In genomic region chr16:68843482-68844210, GRCh38 we compare ENCODE assay signal across 1 cellular context.
TF ChIP-seq lines count a peak whose summit lies in the region.

TSS of gene TANGO6 (plus strand) at chr16:68843531. CDS start at chr16:68843618, 87 bp downstream.

TF ChIP-seq in HepG2, 621 proteins besides CTCF, POLR2A, EP300 and RAD21 (continued from another document and continues in another):
- TF ChIP-seq BATF2 (CRISPR knock-in tag; IDR thresholded peaks at IDR 0.05) (no peak), ATF2 (CRISPR knock-in tag; IDR thresholded peaks at IDR 0.05) (peak; percentile 25), ZNF768 (CRISPR knock-in tag; IDR thresholded peaks at IDR 0.05) (no peak; the same call in none of the 2 replicates), ZNF383 (CRISPR knock-in tag; IDR thresholded peaks at IDR 0.05; ENCODE audit: borderline replicate concordance) (no peak), CC2D1A (CRISPR knock-in tag; IDR thresholded peaks at IDR 0.05) (no peak), ZNF547 (CRISPR knock-in tag; IDR thresholded peaks at IDR 0.05) (peak; percentile 88), NRL (CRISPR knock-in tag; IDR thresholded peaks at IDR 0.05; ENCODE audit: borderline replicate concordance) (peak; percentile 79; the same call in 1 of the 2 replicates), PRDM4 (CRISPR knock-in tag; IDR thresholded peaks at IDR 0.05; ENCODE audit: borderline replicate concordance) (no peak), ZZZ3 (CRISPR knock-in tag; IDR thresholded peaks at IDR 0.05; ENCODE audit: borderline replicate concordance) (peak; percentile 94), FOXO4 (CRISPR knock-in tag; conservative IDR thresholded peaks at IDR 0.05) (no peak), E2F1 (CRISPR knock-in tag; IDR thresholded peaks at IDR 0.05) (peak; percentile 44; the same call in 1 of the 2 replicates), MYC (CRISPR knock-in tag; IDR thresholded peaks at IDR 0.05; ENCODE audit: borderline replicate concordance) (peak; percentile 92), ZNF75D (CRISPR knock-in tag; IDR thresholded peaks at IDR 0.05; ENCODE audit: borderline replicate concordance) (peak; percentile 76; the same call in 1 of the 2 replicates), NKX3-1 (CRISPR knock-in tag; IDR thresholded peaks at IDR 0.05) (0 out of 2 replicates have a peak, but pooled peaks have one; percentile 29), ZNF205 (CRISPR knock-in tag; IDR thresholded peaks at IDR 0.05) (peak; percentile 46; the same call in 1 of the 2 replicates), ZNF781 (CRISPR knock-in tag; IDR thresholded peaks at IDR 0.05; ENCODE audit: borderline replicate concordance, not compliant biosample characterization) (peak; percentile 41), CREB1 (IDR thresholded peaks at IDR 0.05) (no peak), CREB1 (CRISPR knock-in tag; IDR thresholded peaks at IDR 0.05) (peak; percentile 68), ZNF772 (CRISPR knock-in tag; IDR thresholded peaks at IDR 0.05) (peak; percentile 45; the same call in 1 of the 2 replicates), RARA (CRISPR knock-in tag; IDR thresholded peaks at IDR 0.05) (no peak), CAMTA2 (CRISPR knock-in tag; IDR thresholded peaks at IDR 0.05; ENCODE audit: borderline replicate concordance) (no peak; the same call in 1 of the 2 replicates), ZNF775 (CRISPR knock-in tag; IDR thresholded peaks at IDR 0.05; ENCODE audit: borderline replicate concordance) (peak; percentile 58; the same call in 1 of the 2 replicates), ZBTB26 (CRISPR knock-in tag; IDR thresholded peaks at IDR 0.05; ENCODE audit: borderline replicate concordance) (peak; percentile 74; the same call in 1 of the 2 replicates), ZNF350 (CRISPR knock-in tag; IDR thresholded peaks at IDR 0.05; ENCODE audit: borderline replicate concordance, low read depth) (peak; percentile 96), IRF1 (CRISPR knock-in tag; IDR thresholded peaks at IDR 0.05; ENCODE audit: low read depth) (0 out of 2 replicates have a peak, but pooled peaks have one; percentile 81), ARID3A (IDR thresholded peaks at IDR 0.05; ENCODE audit: low read depth, low read length) (no peak), BRF2 (CRISPR knock-in tag; IDR thresholded peaks at IDR 0.05) (0 out of 2 replicates have a peak, but pooled peaks have one; percentile 56), TOPORS (CRISPR knock-in tag; IDR thresholded peaks at IDR 0.05) (no peak; the same call in 1 of the 2 replicates), ADNP (CRISPR knock-in tag; IDR thresholded peaks at IDR 0.05) (no peak), GATAD2A (CRISPR knock-in tag; IDR thresholded peaks at IDR 0.05) (peak; percentile 59), CEBPZ (IDR thresholded peaks at IDR 0.05; ENCODE audit: low read length) (no peak), KAT2B (IDR thresholded peaks at IDR 0.05; ENCODE audit: borderline replicate concordance, low read depth, low read length) (peak; percentile 22; the same call in 1 of the 2 replicates), SMC3 (IDR thresholded peaks at IDR 0.05; ENCODE audit: low read length) (no peak), ZNF737 (CRISPR knock-in tag; IDR thresholded peaks at IDR 0.05; ENCODE audit: borderline replicate concordance) (peak; percentile 84), KDM6A (CRISPR knock-in tag; IDR thresholded peaks at IDR 0.05; ENCODE audit: low read depth) (no peak), TBL1XR1 (IDR thresholded peaks at IDR 0.05; ENCODE audit: borderline replicate concordance, low read length, partially characterized antibody) (no peak), SETDB1 (CRISPR knock-in tag; IDR thresholded peaks at IDR 0.05; ENCODE audit: borderline replicate concordance) (no peak), RXRB (CRISPR knock-in tag; IDR thresholded peaks at IDR 0.05; ENCODE audit: borderline replicate concordance) (peak; percentile 61), DDIT3 (CRISPR knock-in tag; IDR thresholded peaks at IDR 0.05) (no peak), ZNF33A (CRISPR knock-in tag; IDR thresholded peaks at IDR 0.05; ENCODE audit: borderline replicate concordance) (peak; percentile 89; the same call in 1 of the 2 replicates), ETV6 (CRISPR knock-in tag; conservative IDR thresholded peaks at IDR 0.05) (peak; percentile 64; the same call in 1 of the 2 replicates), BRD4 (CRISPR knock-in tag; IDR thresholded peaks at IDR 0.05) (no peak), NFKB2 (CRISPR knock-in tag; IDR thresholded peaks at IDR 0.05; ENCODE audit: borderline replicate concordance) (peak; percentile 67), TRAFD1 (CRISPR knock-in tag; IDR thresholded peaks at IDR 0.05; ENCODE audit: borderline replicate concordance) (peak; percentile 94; the same call in 1 of the 2 replicates), ZNF224 (CRISPR knock-in tag; IDR thresholded peaks at IDR 0.05) (no peak)
